Comparison of ENCODE assay signal across 8 cellular contexts in the genomic region with DNA sequence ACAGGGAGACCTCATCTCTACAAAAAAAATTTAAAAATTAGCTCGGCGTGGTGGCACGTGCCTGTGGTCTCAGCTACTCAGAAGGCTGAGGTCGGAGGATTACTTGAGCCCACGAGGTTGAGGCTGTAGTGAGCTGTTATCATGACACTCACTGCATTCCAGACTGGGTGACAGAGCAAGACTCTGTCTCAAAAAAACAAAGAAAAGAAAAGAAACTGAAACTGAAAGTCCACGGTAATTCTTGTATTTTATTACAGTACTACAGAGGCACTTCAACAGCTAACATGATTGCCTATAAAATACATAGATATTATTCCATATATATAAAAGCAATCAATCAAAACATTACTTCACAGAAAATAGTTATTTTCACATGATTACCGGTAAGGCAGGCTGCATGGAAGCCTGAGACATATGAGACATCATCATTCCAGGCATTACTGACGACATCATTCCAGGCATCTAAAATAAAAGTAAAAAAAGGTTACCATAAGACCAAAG. TPM values are rescaled to one million over a fixed set of nuclear protein-coding genes. Genes with fewer than 3 reads are reported as not detected.
DNase-seq lines count a peak whose midpoint lies in the region; ATAC-seq and TF ChIP-seq lines count a peak whose summit lies in the region.

No MANE protein-coding gene starts in this region.

- H3K9me3 ChIP-seq in left lung: no peaks in the 10 kb centered on the region
- no peaks in the 10 kb centered on the region for H3K9me3 ChIP-seq in tibial artery

- peaks cover 21 to 34% (median 25%) of the 10 kb centered on the region in 3 donors for H3K4me1 Mint-ChIP-seq in IgD-negative memory B cell

- H3K36me3 Mint-ChIP-seq in IgD-negative memory B cell: peaks cover 2% of the 10 kb centered on the region

- peaks cover 11% of the 10 kb centered on the region for H3K36me3 ChIP-seq in ACC112 (ENCODE audit: insufficient read depth, low read length)
- peaks cover 0 to 22% of the 10 kb centered on the region in 2 donors for H3K36me3 ChIP-seq in left lung
- H3K36me3 ChIP-seq in tibial artery: peaks cover 0 to 18% (median 0%) of the 10 kb centered on the region in 3 donors

- TF ChIP-seq CTCF in left lung (IDR thresholded peaks at IDR 0.05): no peak
- no peak for TF ChIP-seq CTCF in tibial artery (IDR thresholded peaks at IDR 0.05)

- H3K27ac Mint-ChIP-seq in IgD-negative memory B cell: peak overlapping the region; percentile 67 to 89 (median 88)

- DNase-seq in activated naive CD4-positive, alpha-beta T cell treated with anti-CD3 and anti-CD28 coated beads, Interleukin-2, amount 50 U/mL, for 16 hours: peak; percentile 38
- DNase-seq in left lung: no peak
- DNase-seq in tibial artery: no peak
- DNase-seq in 8988T: no peak

- H3K4me3 Mint-ChIP-seq in IgD-negative memory B cell: peak overlapping the region in 3 of 4 donors; percentile 54 to 93 (median 85)

- H3K27me3 ChIP-seq in ACC112 (ENCODE audit: insufficient read depth, low read length) (no peaks in the 10 kb centered on the region), left lung (no peaks in the 10 kb centered on the region), tibial artery (no peaks in the 10 kb centered on the region)

- H3K27ac ChIP-seq in ACC112 (ENCODE audit: low read depth, low read length) (peak overlapping the region; percentile 80), left lung (peak overlapping the region; percentile 45 to 54), tibial artery (peak overlapping the region in 1 of 2 donors; percentile 23)

- intact Hi-C loops in left lung (cut with DNase I): no loop called here
- intact Hi-C loops in tibial artery (cut with DNase I; ENCODE audit: low total_unique reads): no loop called here

- H3K79me2 ChIP-seq in ACC112 (ENCODE audit: control insufficient read depth, insufficient read depth, low read length, unreplicated experiment): peaks cover 59% of the 10 kb centered on the region

- H3K4me3 ChIP-seq in ACC112 (ENCODE audit: low read depth, low read length): peak overlapping the region; percentile 71
- H3K4me3 ChIP-seq in left lung: peak overlapping the region; percentile 5 to 19
- peak overlapping the region; percentile 18 to 23 for H3K4me3 ChIP-seq in tibial artery

- H3K9me3 Mint-ChIP-seq in IgD-negative memory B cell: no peaks in the 10 kb centered on the region

- peaks cover 33% of the 10 kb centered on the region for H3K4me1 ChIP-seq in ACC112 (ENCODE audit: control insufficient read depth, insufficient read depth, low read length, unreplicated experiment)
- H3K4me1 ChIP-seq in left lung: peaks cover 0 to 16% of the 10 kb centered on the region in 2 donors
- H3K4me1 ChIP-seq in tibial artery: peaks cover 0 to 20% (median 0%) of the 10 kb centered on the region in 4 donors

- no peak overlapping the region for H2AFZ ChIP-seq in ACC112 (ENCODE audit: low read length, unreplicated experiment)

- ATAC-seq in GM19372 (IDR thresholded peaks at IDR 0.05; ENCODE audit: low read depth, unreplicated experiment) (peak; percentile 54), left lung (peak; percentile 59), GM18873 (IDR thresholded peaks at IDR 0.05; ENCODE audit: low FRiP score, unreplicated experiment) (no peak)

- no peaks in the 10 kb centered on the region for H3K27me3 Mint-ChIP-seq in IgD-negative memory B cell

RNA-seq across cellular contexts. Expression of a gene that starts 23.1 kb away (rescaled TPM):
- 114 TPM for polyA plus RNA-seq in IgD-negative memory B cell
- total RNA-seq in left lung: 10 to 100 TPM; 68.8 to 85.1 TPM

RNA-seq across cellular contexts. Expression of a gene that starts 24.2 kb away (rescaled TPM):
- 24.4 TPM for polyA plus RNA-seq in IgD-negative memory B cell
- 10 to 100 TPM; 15.1 to 23.4 TPM for total RNA-seq in left lung

Comparison
In these comparisons a context has a peak if more than half of its experiments do, and no peak if none do; other contexts are left out.
1. H3K4me3 ChIP-seq: peak in every context shown above with its lines; median percentile 71 in ACC112; 20 in tibial artery; 12 in left lung.